Comparison of ENCODE assay signal across 28 cellular contexts in genomic region chr16:56532714-56533113, GRCh38. TPM values are rescaled to one million over a fixed set of nuclear protein-coding genes. Genes with fewer than 3 reads are reported as not detected.
DNase-seq lines count a peak whose midpoint lies in the region; ATAC-seq, FAIRE-seq and TF ChIP-seq lines count a peak whose summit lies in the region.
"Had no signal": no experiment of that assay in that cellular context is flagged by ENCODE, and none has a peak within 500 bp of the region (broad histone marks: within the 10 kb centered on the region; RNA-seq: fewer than 3 reads in every experiment).

No MANE protein-coding gene starts in this region.

- H3K56ac ChIP-seq in H1 (replicated peaks; ENCODE audit: insufficient read length, low read depth, low read length) = no peak overlapping the region

- no peaks in the 10 kb centered on the region for H3K23me2 ChIP-seq in H1 (ENCODE audit: low read depth, low read length)

- CTCF ChIA-PET in HepG2 (lab: Yijun Ruan, JAX; ENCODE audit: low intra/inter-chr PET ratio, low total read pairs) = interaction anchor here (1.0 kb wide), 1 partner anchor 19 kb away, joined by 3 read pairs; no protein-coding TSS in a partner anchor
- CTCF ChIA-PET in H1 (lab: Charles Lee; ENCODE audit: partially characterized antibody) = interaction anchor here (0.7 to 1.8 kb wide), 9 partner anchors 12 to 335 kb away, joined by 3 to 6 read pairs (median 4); no protein-coding TSS in a partner anchor
- CTCF ChIA-PET in activated CD4-positive, alpha-beta memory T cell treated with anti-CD3 and anti-CD28 coated beads, Interleukin-2, amount 10 ng/mL, durations not matched to agents 7 days and 5 days (lab: Charles Lee) = interaction anchor here (0.9 kb wide), 1 partner anchor 169 kb away, joined by 3 read pairs; no protein-coding TSS in a partner anchor

- TF ChIP-seq RAD21 in HepG2 (CRISPR knock-in tag; IDR thresholded peaks at IDR 0.05) = no peak
- peak in 1 of 2 experiments; percentile 22; a peak in 2 of 4 replicates for TF ChIP-seq RAD21 in H1 (IDR thresholded peaks at IDR 0.05 in 1 of 2, conservative IDR thresholded peaks at IDR 0.05 in 1 of 2; ENCODE audit: low read depth in 2 of 2, low read length in 2 of 2)

- POLR2A ChIA-PET in HepG2 (lab: Yijun Ruan, JAX) (no interaction called here), H1 (lab: Charles Lee; ENCODE audit: partially characterized antibody) (interaction anchor here (2.2 kb wide), 1 partner anchor 15 kb away, joined by 8 read pairs; no protein-coding TSS in a partner anchor)
- POLR2A ChIA-PET in activated CD4-positive, alpha-beta memory T cell treated with anti-CD3 and anti-CD28 coated beads, Interleukin-2, amount 10 ng/mL, durations not matched to agents 7 days and 5 days (lab: Charles Lee) = no interaction called here

- ATAC-seq in HepG2 = peak; percentile 96
- no peak for ATAC-seq in right lobe of liver
- no peak for ATAC-seq in HG03469 (IDR thresholded peaks at IDR 0.05; ENCODE audit: unreplicated experiment)
- no peak for ATAC-seq in GM19023 (IDR thresholded peaks at IDR 0.05; ENCODE audit: unreplicated experiment)
- ATAC-seq: activated T-cell treated with anti-CD3 and anti-CD28 coated beads, Interleukin-2, amount 50 U/mL, for 4 hours; heart right ventricle; psoas muscle; T-cell had no signal

- H2AFZ ChIP-seq in HepG2 (ENCODE audit: low read length) (no peak overlapping the region), H1 (ENCODE audit: low read length) (no peak overlapping the region)

- in situ Hi-C loops in HepG2 (cut with HindIII; ENCODE audit: extremely low pct_ligation_motif_present, low pct_unique_long_range_greater_than_20kb) = no loop called here

- no peak overlapping the region for H3K4me3 Mint-ChIP-seq in activated CD4-positive, alpha-beta memory T cell treated with anti-CD3 and anti-CD28 coated beads, Interleukin-2, amount 10 ng/mL, durations not matched to agents 7 days and 5 days
- H3K4me3 Mint-ChIP-seq: activated T-cell treated with anti-CD3 and anti-CD28 coated beads, Interleukin-2, amount 50 U/mL, for 4 hours; dendritic cell treated with granulocyte-macrophage colony-stimulating factor and Interleukin-4, amounts not matched to agents 40 ng/mL and 50 ng/mL, for 4 days; immature natural killer cell; T-cell had no signal

- no peaks in the 10 kb centered on the region for H3K36me3 ChIP-seq in HepG2 (replicated peaks in 1 of 2; ENCODE audit: control insufficient read depth in 1 of 2, insufficient read depth in 2 of 2, low read length in 2 of 2)
- no peaks in the 10 kb centered on the region for H3K36me3 ChIP-seq in right lobe of liver
- no peaks in the 10 kb centered on the region for H3K36me3 ChIP-seq in H1 (ENCODE audit: control insufficient read depth in 2 of 4, insufficient read depth in 4 of 4, low read length in 3 of 4)
- H3K36me3 ChIP-seq: HAP-1, heart right ventricle had no signal

- TF ChIP-seq CTCF in HepG2 (CRISPR knock-in tag; IDR thresholded peaks at IDR 0.05) (peak; percentile 48), right lobe of liver (IDR thresholded peaks at IDR 0.05) (no peak), H1 (IDR thresholded peaks at IDR 0.05; ENCODE audit: control extremely low read depth in 1 of 3, insufficient read depth in 1 of 3, low read depth in 1 of 3, low read length in 3 of 3) (peak in 2 of 3 experiments; percentile 39 to 49; a peak in 2 of 4 replicates)

- H3K4ac ChIP-seq in H1 (replicated peaks; ENCODE audit: insufficient read length, low read depth, low read length) = no peak overlapping the region

- no peak overlapping the region for H4K8ac ChIP-seq in H1 (ENCODE audit: extremely low read depth, insufficient read depth, low read length)

- DNase-seq in HepG2 (ENCODE audit: low spot score) = peak; percentile 25
- no peak for DNase-seq in right lobe of liver
- peak; percentile 1 for DNase-seq in NCI-H526 treated with DMSO at 0.1 percent for 48 hours (lab: John Stamatoyannopoulos, UW)
- no peak for DNase-seq in H1 (ENCODE audit: low read depth in 1 of 2, low spot score in 2 of 2)
- no peak for DNase-seq in activated CD4-positive, alpha-beta memory T cell treated with anti-CD3 and anti-CD28 coated beads, Interleukin-2, amount 10 ng/mL, durations not matched to agents 7 days and 5 days
- DNase-seq in DMS53 treated with DMSO at 0.1 percent for 48 hours (lab: John Stamatoyannopoulos, UW; ENCODE audit: unreplicated experiment) = no peak
- DNase-seq: activated CD4-positive, alpha-beta T cell treated with anti-CD3 and anti-CD28 coated beads for 1 hour; activated CD8-positive, alpha-beta memory T cell treated with anti-CD3 and anti-CD28 coated beads for 24 hours; activated naive CD4-positive, alpha-beta T cell; activated T-cell treated with anti-CD3 and anti-CD28 coated beads, Interleukin-2, amount 50 U/mL, for 4 hours; amygdala; C1 segment of cervical spinal cord; heart right ventricle; immature natural killer cell; NCI-H1105; NCI-H2081; psoas muscle; substantia nigra; T-cell had no signal

- H3K23ac ChIP-seq in H1 (ENCODE audit: insufficient read length) = no peak overlapping the region

- H2BK120ac ChIP-seq in H1 (replicated peaks; ENCODE audit: low read depth, low read length) = no peak overlapping the region

- no peak overlapping the region for H4K91ac ChIP-seq in H1 (replicated peaks; ENCODE audit: insufficient read length, low read length)

- TF ChIP-seq EP300 in HepG2 (IDR thresholded peaks at IDR 0.05; ENCODE audit: low read depth in 2 of 2, low read length in 2 of 2) = no peak
- TF ChIP-seq EP300 in HepG2 (CRISPR knock-in tag; IDR thresholded peaks at IDR 0.05; ENCODE audit: borderline replicate concordance) = no peak
- no peak for TF ChIP-seq EP300 in H1 (IDR thresholded peaks at IDR 0.05; ENCODE audit: borderline replicate concordance in 1 of 2, low read depth in 2 of 2, low read length in 2 of 2)

- no peak overlapping the region for H2AK5ac ChIP-seq in H1 (ENCODE audit: low read depth, low read length)

- no TSS peak for BruUV-seq in HepG2 (replicated peaks; lab: Mats Ljungman, UMichigan)

- no peak overlapping the region for H4K5ac ChIP-seq in H1 (ENCODE audit: insufficient read length, low read depth, low read length)

- no peak for TF ChIP-seq POLR2A in HepG2 (IDR thresholded peaks at IDR 0.05; ENCODE audit: insufficient read depth in 1 of 2, low read depth in 2 of 2, low read length in 2 of 2)
- no peak for TF ChIP-seq POLR2A in right lobe of liver (IDR thresholded peaks at IDR 0.05)
- no peak for TF ChIP-seq POLR2A in H1 (IDR thresholded peaks at IDR 0.05; ENCODE audit: control extremely low read depth in 1 of 2, low read depth in 2 of 2, low read length in 2 of 2)

- H2BK12ac ChIP-seq in H1 (ENCODE audit: low read depth, low read length) = no peak overlapping the region

- H4K20me1 ChIP-seq in HepG2 (ENCODE audit: insufficient read depth, low read length) = no peaks in the 10 kb centered on the region
- no peaks in the 10 kb centered on the region for H4K20me1 ChIP-seq in H1 (replicated peaks in 1 of 2; ENCODE audit: control insufficient read depth in 1 of 2, insufficient read depth in 2 of 2, low read length in 2 of 2)

- H3K4me2 ChIP-seq in HepG2 (ENCODE audit: low read depth, low read length) (no peak overlapping the region), H1 (ENCODE audit: insufficient read depth in 1 of 2, low read depth in 2 of 2, low read length in 2 of 2) (no peak overlapping the region)

- no peak overlapping the region for H2BK15ac ChIP-seq in H1 (ENCODE audit: low read length)

- H3K27ac ChIP-seq in HepG2 (ENCODE audit: extremely low read length, insufficient read depth, low read length) (no peak overlapping the region), right lobe of liver (no peak overlapping the region), H1 (ENCODE audit: low read depth, low read length) (no peak overlapping the region)
- H3K27ac ChIP-seq: heart right ventricle, psoas muscle had no signal

- no peaks in the 10 kb centered on the region for H3K79me2 ChIP-seq in HepG2 (ENCODE audit: insufficient read depth, low read length)
- H3K79me2 ChIP-seq in H1 (ENCODE audit: control insufficient read depth in 1 of 2, insufficient read depth in 2 of 2, low read length in 2 of 2) = no peaks in the 10 kb centered on the region

- H3K4me1 ChIP-seq in HepG2 (ENCODE audit: insufficient read depth, low read length) (no peaks in the 10 kb centered on the region), right lobe of liver (no peaks in the 10 kb centered on the region), H1 (replicated peaks in 1 of 4; ENCODE audit: control insufficient read depth in 3 of 4, insufficient read depth in 4 of 4, low read length in 3 of 4) (no peaks in the 10 kb centered on the region)
- H3K4me1 ChIP-seq: HAP-1, heart right ventricle, psoas muscle had no signal

- WGBS in HepG2 (ENCODE audit: low lambda C conversion rate) = 6% methylated on average over 4 of the region's 4 CpGs
- 40% methylated on average over 1 of the region's 4 CpGs for WGBS in right lobe of liver (ENCODE audit: insufficient coverage, low coverage, low lambda C conversion rate, missing lambda C conversion rate)
- WGBS in H1 (ENCODE audit: extremely low coverage in 1 of 2, insufficient coverage in 1 of 2, insufficient read length in 1 of 2, insufficient replicate concordance in 2 of 2, low coverage in 1 of 2, low lambda C conversion rate in 2 of 2, missing lambda C conversion rate in 1 of 2), 2 experiments = 70% methylated on average over 4 of the region's 4 CpGs; no CpG with 5 or more reads in 1 of the 2 experiments

- H2BK20ac ChIP-seq in H1 (ENCODE audit: low read length) = no peak overlapping the region

- H3K9ac ChIP-seq in HepG2 (ENCODE audit: insufficient read depth, low read depth, low read length) (no peak overlapping the region), H1 (replicated peaks in 1 of 4; ENCODE audit: extremely low read depth in 1 of 4, low read depth in 3 of 4, low read length in 3 of 4) (no peak overlapping the region)

- H3K79me1 ChIP-seq in H1 (ENCODE audit: low read depth, low read length) = no peaks in the 10 kb centered on the region

- peaks cover 33% of the 10 kb centered on the region for H3K27me3 Mint-ChIP-seq in activated CD4-positive, alpha-beta memory T cell treated with anti-CD3 and anti-CD28 coated beads, Interleukin-2, amount 10 ng/mL, durations not matched to agents 7 days and 5 days

- FAIRE-seq in HepG2 (lab: Jason Lieb, UNC) (peak; percentile 36), H1 (lab: Jason Lieb, UNC) (no peak)
- FAIRE-seq: G401.6 had no signal

- peaks cover 0 to 3% of the 10 kb centered on the region in 2 experiments; a peak in 2 of 5 replicates for H3K27me3 ChIP-seq in HepG2 (ENCODE audit: control insufficient read depth in 1 of 2, insufficient read depth in 2 of 2, low read length in 2 of 2)
- H3K27me3 ChIP-seq in right lobe of liver = no peaks in the 10 kb centered on the region
- H3K27me3 ChIP-seq in H1 (replicated peaks in 1 of 4; ENCODE audit: control insufficient read depth in 3 of 4, extremely low read depth in 1 of 4, insufficient read depth in 3 of 4, low read length in 3 of 4) = peaks cover 0 to 4% (median under 1%) of the 10 kb centered on the region in 4 experiments; a peak in 3 of 7 replicates

- H3K4me1 Mint-ChIP-seq in activated CD4-positive, alpha-beta memory T cell treated with anti-CD3 and anti-CD28 coated beads, Interleukin-2, amount 10 ng/mL, durations not matched to agents 7 days and 5 days = no peaks in the 10 kb centered on the region
- H3K4me1 Mint-ChIP-seq: immature natural killer cell, T-cell had no signal

- H3K18ac ChIP-seq in H1 (ENCODE audit: extremely low read depth, low read length) = no peak overlapping the region

- no peaks in the 10 kb centered on the region for H3K9me3 Mint-ChIP-seq in activated CD4-positive, alpha-beta memory T cell treated with anti-CD3 and anti-CD28 coated beads, Interleukin-2, amount 10 ng/mL, durations not matched to agents 7 days and 5 days
- H3K9me3 Mint-ChIP-seq: activated T-cell treated with anti-CD3 and anti-CD28 coated beads, Interleukin-2, amount 50 U/mL, for 4 hours; dendritic cell treated with granulocyte-macrophage colony-stimulating factor and Interleukin-4, amounts not matched to agents 40 ng/mL and 50 ng/mL, for 4 days; immature natural killer cell; T-cell had no signal

- no peak overlapping the region for H3K27ac Mint-ChIP-seq in activated CD4-positive, alpha-beta memory T cell treated with anti-CD3 and anti-CD28 coated beads, Interleukin-2, amount 10 ng/mL, durations not matched to agents 7 days and 5 days
- H3K27ac Mint-ChIP-seq: dendritic cell treated with granulocyte-macrophage colony-stimulating factor and Interleukin-4, amounts not matched to agents 40 ng/mL and 50 ng/mL, for 4 days; T-cell had no signal

- no peak overlapping the region for H2BK5ac ChIP-seq in H1 (ENCODE audit: low read depth, low read length)

- no peak overlapping the region for H3K14ac ChIP-seq in H1 (ENCODE audit: insufficient read length)

- intact Hi-C loops in HepG2 (cut with micrococcal nuclease; ENCODE audit: unreplicated experiment) (no loop called here), right lobe of liver (cut with DNase I) (no loop called here)

- H3K9me3 ChIP-seq in HepG2 (ENCODE audit: low read length) = no peaks in the 10 kb centered on the region
- no peaks in the 10 kb centered on the region for H3K9me3 ChIP-seq in right lobe of liver
- no peaks in the 10 kb centered on the region for H3K9me3 ChIP-seq in H1 (ENCODE audit: insufficient read depth in 2 of 2, low read depth in 1 of 2, low read length in 1 of 2)
- H3K9me3 ChIP-seq: HAP-1, heart right ventricle, psoas muscle had no signal

- no peaks in the 10 kb centered on the region for H3K36me3 Mint-ChIP-seq in activated CD4-positive, alpha-beta memory T cell treated with anti-CD3 and anti-CD28 coated beads, Interleukin-2, amount 10 ng/mL, durations not matched to agents 7 days and 5 days (ENCODE audit: low read depth)
- H3K36me3 Mint-ChIP-seq: T-cell had no signal

- H3K4me3 ChIP-seq in HepG2 (replicated peaks in 1 of 3; ENCODE audit: insufficient read depth in 1 of 3, low read depth in 2 of 3, low read length in 3 of 3) (no peak overlapping the region), right lobe of liver (no peak overlapping the region), H1 (ENCODE audit: extremely low read depth in 1 of 4, insufficient read depth in 2 of 4, low read depth in 3 of 4, low read length in 4 of 4) (no peak overlapping the region)
- H3K4me3 ChIP-seq: HAP-1, heart right ventricle, psoas muscle had no signal

RNA-seq across cellular contexts. Expression of gene BBS2, which starts 12.9 kb away (rescaled TPM):
- 59.7 and 63.5 TPM in 2 replicates for total RNA-seq in HepG2 (2016; rRNA removed; fragmentation: Illumina TruSeq; extraction: Trizol)
- total RNA-seq in HepG2 (2016; cell fraction: cytosol; rRNA removed; fragmentation: Illumina TruSeq; extraction: Trizol; ENCODE audit: low read depth) = 11.6 and 13.5 TPM in 2 replicates
- 58.4 and 59.3 TPM in 2 replicates for total RNA-seq in HepG2 (2016; cell fraction: insoluble cytoplasmic fraction; rRNA removed; fragmentation: Illumina TruSeq; extraction: Trizol)
- total RNA-seq in HepG2 (2016; cell fraction: membrane; rRNA removed; fragmentation: Illumina TruSeq; extraction: Trizol) = 13.6 and 15.7 TPM in 2 replicates
- 42.3 and 45.1 TPM in 2 replicates for total RNA-seq in HepG2 (2016; cell fraction: nucleus; rRNA removed; fragmentation: Illumina TruSeq; extraction: Trizol)
- 58.2 and 68.3 TPM in 2 replicates for polyA plus RNA-seq in HepG2 (2011; rRNA removed)
- 25.1 and 27.0 TPM in 2 replicates for polyA plus RNA-seq in HepG2 (2011; cell fraction: cytosol; rRNA removed)
- 95.3 and 104 TPM in 2 replicates for polyA plus RNA-seq in HepG2 (2011; cell fraction: nucleus; rRNA removed)
- polyA plus RNA-seq in HepG2 (2012) = 30.0 and 44.8 TPM in 2 replicates
- polyA plus RNA-seq in HepG2 (2016; cell fraction: cytosol; fragmentation: Illumina TruSeq; extraction: Trizol; ENCODE audit: low read depth) = 2.8 and 2.9 TPM in 2 replicates
- polyA plus RNA-seq in HepG2 (2016; cell fraction: insoluble cytoplasmic fraction; fragmentation: Illumina TruSeq; extraction: Trizol; ENCODE audit: low read depth) = 44.4 and 54.3 TPM in 2 replicates
- 3.6 and 5.8 TPM in 2 replicates for polyA plus RNA-seq in HepG2 (2016; cell fraction: membrane; fragmentation: Illumina TruSeq; extraction: Trizol; ENCODE audit: low read depth)
- polyA plus RNA-seq in HepG2 (2016; cell fraction: nucleus; fragmentation: Illumina TruSeq; extraction: Trizol; ENCODE audit: insufficient read depth, low read depth) = 51.0 and 65.6 TPM in 2 replicates
- 43.0 and 46.6 TPM in 2 replicates for polyA minus RNA-seq in HepG2 (2011; rRNA and poly(A)+ RNA removed; ENCODE audit: low replicate concordance)
- 29.7 and 39.9 TPM in 2 replicates for polyA minus RNA-seq in HepG2 (2011; cell fraction: cytosol; rRNA and poly(A)+ RNA removed)
- polyA minus RNA-seq in HepG2 (2011; cell fraction: nucleus; rRNA and poly(A)+ RNA removed) = 56.1 and 67.9 TPM in 2 replicates
- 10 to 100 TPM in 4 of 6 experiments, 1 to 10 TPM in 2; 5.6 to 18.4 (median 10.5) TPM for total RNA-seq in right lobe of liver
- total RNA-seq in H1 (2021; fragmentation: NEBNext Ultra II Directional; extraction: Animal tissue kit (Norgen Biotek cat#: 25700)) = 11.6 and 12.3 TPM in 2 replicates
- 12.0 and 15.1 TPM in 2 replicates for polyA plus RNA-seq in H1 (2011; rRNA removed)
- 18.0 TPM for polyA plus RNA-seq in H1 (2011; cell fraction: cytosol; rRNA removed)
- polyA plus RNA-seq in H1 (2011; cell fraction: nucleus; rRNA removed) = 28.6 TPM
- polyA plus RNA-seq in H1 (2012, experiment 1 of 2) = 11.6 to 18.7 TPM (median 14.9 TPM) in 4 replicates
- polyA plus RNA-seq in H1 (2012, experiment 2 of 2) = 3.2 TPM
- 8.3 TPM for polyA plus RNA-seq in H1 (2013, experiment 1 of 2)
- 7.3 TPM for polyA plus RNA-seq in H1 (2013, experiment 2 of 2)
- polyA minus RNA-seq in H1 (2011; rRNA and poly(A)+ RNA removed) = 18.6 and 26.5 TPM in 2 replicates
- polyA minus RNA-seq in H1 (2011; cell fraction: cytosol; rRNA and poly(A)+ RNA removed) = 7.7 TPM
- polyA minus RNA-seq in H1 (2011; cell fraction: nucleus; rRNA and poly(A)+ RNA removed) = 16.7 TPM
- 10 to 100 TPM; 15.6 to 18.4 TPM for total RNA-seq in activated CD4-positive, alpha-beta memory T cell treated with anti-CD3 and anti-CD28 coated beads, Interleukin-2, amount 10 ng/mL, durations not matched to agents 7 days and 5 days

RNA-seq across cellular contexts. Expression of gene MT4, which starts 32.2 kb away (rescaled TPM):
- total RNA-seq in HepG2 (2016; rRNA removed; fragmentation: Illumina TruSeq; extraction: Trizol) (not detected in 2 replicates), right lobe of liver (not detected)
- total RNA-seq in HepG2 (2016; cell fraction: cytosol; rRNA removed; fragmentation: Illumina TruSeq; extraction: Trizol; ENCODE audit: low read depth) = not detected in 2 replicates
- total RNA-seq in HepG2 (2016; cell fraction: insoluble cytoplasmic fraction; rRNA removed; fragmentation: Illumina TruSeq; extraction: Trizol) = not detected in 2 replicates
- not detected in 2 replicates for total RNA-seq in HepG2 (2016; cell fraction: membrane; rRNA removed; fragmentation: Illumina TruSeq; extraction: Trizol)
- total RNA-seq in HepG2 (2016; cell fraction: nucleus; rRNA removed; fragmentation: Illumina TruSeq; extraction: Trizol) = not detected in 2 replicates
- polyA plus RNA-seq in HepG2 (2011; rRNA removed) (not detected in 2 replicates), H1 (2011; rRNA removed) (not detected in 2 replicates)
- not detected in 2 replicates for polyA plus RNA-seq in HepG2 (2011; cell fraction: cytosol; rRNA removed)
- not detected in 2 replicates for polyA plus RNA-seq in HepG2 (2011; cell fraction: nucleus; rRNA removed)
- not detected in 2 replicates for polyA plus RNA-seq in HepG2 (2012)
- not detected in 2 replicates for polyA plus RNA-seq in HepG2 (2016; cell fraction: cytosol; fragmentation: Illumina TruSeq; extraction: Trizol; ENCODE audit: low read depth)
- polyA plus RNA-seq in HepG2 (2016; cell fraction: insoluble cytoplasmic fraction; fragmentation: Illumina TruSeq; extraction: Trizol; ENCODE audit: low read depth) = not detected in 2 replicates
- not detected in 2 replicates for polyA plus RNA-seq in HepG2 (2016; cell fraction: membrane; fragmentation: Illumina TruSeq; extraction: Trizol; ENCODE audit: low read depth)
- not detected in 2 replicates for polyA plus RNA-seq in HepG2 (2016; cell fraction: nucleus; fragmentation: Illumina TruSeq; extraction: Trizol; ENCODE audit: insufficient read depth, low read depth)
- not detected in 2 replicates for polyA minus RNA-seq in HepG2 (2011; rRNA and poly(A)+ RNA removed; ENCODE audit: low replicate concordance)
- not detected in 2 replicates for polyA minus RNA-seq in HepG2 (2011; cell fraction: cytosol; rRNA and poly(A)+ RNA removed)
- not detected in 2 replicates for polyA minus RNA-seq in HepG2 (2011; cell fraction: nucleus; rRNA and poly(A)+ RNA removed)
- total RNA-seq in H1 (2021; fragmentation: NEBNext Ultra II Directional; extraction: Animal tissue kit (Norgen Biotek cat#: 25700)) = not detected in 2 replicates
- not detected for polyA plus RNA-seq in H1 (2011; cell fraction: cytosol; rRNA removed)
- polyA plus RNA-seq in H1 (2011; cell fraction: nucleus; rRNA removed) = not detected
- not detected in 4 replicates for polyA plus RNA-seq in H1 (2012, experiment 1 of 2)
- polyA plus RNA-seq in H1 (2012, experiment 2 of 2) = not detected
- not detected for polyA plus RNA-seq in H1 (2013, experiment 1 of 2)
- polyA plus RNA-seq in H1 (2013, experiment 2 of 2) = not detected
- not detected in 2 replicates for polyA minus RNA-seq in H1 (2011; rRNA and poly(A)+ RNA removed)
- not detected for polyA minus RNA-seq in H1 (2011; cell fraction: cytosol; rRNA and poly(A)+ RNA removed)
- polyA minus RNA-seq in H1 (2011; cell fraction: nucleus; rRNA and poly(A)+ RNA removed) = not detected
- total RNA-seq in activated CD4-positive, alpha-beta memory T cell treated with anti-CD3 and anti-CD28 coated beads, Interleukin-2, amount 10 ng/mL, durations not matched to agents 7 days and 5 days = not detected
- total RNA-seq: activated T-cell treated with anti-CD3 and anti-CD28 coated beads, Interleukin-2, amount 50 U/mL, for 4 hours; heart right ventricle; HT-29; LHCN-M2; NCI-H460; psoas muscle; T-cell; urinary bladder had no signal
- polyA plus RNA-seq: heart right ventricle, immature natural killer cell, psoas muscle, urinary bladder had no signal

RNA-seq across cellular contexts. Expression of gene MT3, which starts 56.6 kb away (rescaled TPM):
- total RNA-seq in HepG2 (2016; rRNA removed; fragmentation: Illumina TruSeq; extraction: Trizol) (not detected in 2 replicates), right lobe of liver (under 1 TPM in 1 of 6 experiments, not detected in 5; 0.62 TPM)
- not detected in 2 replicates for total RNA-seq in HepG2 (2016; cell fraction: cytosol; rRNA removed; fragmentation: Illumina TruSeq; extraction: Trizol; ENCODE audit: low read depth)
- total RNA-seq in HepG2 (2016; cell fraction: insoluble cytoplasmic fraction; rRNA removed; fragmentation: Illumina TruSeq; extraction: Trizol) = not detected in 2 replicates
- total RNA-seq in HepG2 (2016; cell fraction: membrane; rRNA removed; fragmentation: Illumina TruSeq; extraction: Trizol) = not detected in 2 replicates
- total RNA-seq in HepG2 (2016; cell fraction: nucleus; rRNA removed; fragmentation: Illumina TruSeq; extraction: Trizol) = not detected in 2 replicates
- polyA plus RNA-seq in HepG2 (2011; rRNA removed) (not detected in 2 replicates), H1 (2011; rRNA removed) (0.17 TPM in 1 of 2 replicates, not detected in the other)
- polyA plus RNA-seq in HepG2 (2011; cell fraction: cytosol; rRNA removed) = not detected in 2 replicates
- not detected in 2 replicates for polyA plus RNA-seq in HepG2 (2011; cell fraction: nucleus; rRNA removed)
- not detected in 2 replicates for polyA plus RNA-seq in HepG2 (2012)
- not detected in 2 replicates for polyA plus RNA-seq in HepG2 (2016; cell fraction: cytosol; fragmentation: Illumina TruSeq; extraction: Trizol; ENCODE audit: low read depth)
- not detected in 2 replicates for polyA plus RNA-seq in HepG2 (2016; cell fraction: insoluble cytoplasmic fraction; fragmentation: Illumina TruSeq; extraction: Trizol; ENCODE audit: low read depth)
- not detected in 2 replicates for polyA plus RNA-seq in HepG2 (2016; cell fraction: membrane; fragmentation: Illumina TruSeq; extraction: Trizol; ENCODE audit: low read depth)
- polyA plus RNA-seq in HepG2 (2016; cell fraction: nucleus; fragmentation: Illumina TruSeq; extraction: Trizol; ENCODE audit: insufficient read depth, low read depth) = not detected in 2 replicates
- not detected in 2 replicates for polyA minus RNA-seq in HepG2 (2011; rRNA and poly(A)+ RNA removed; ENCODE audit: low replicate concordance)
- polyA minus RNA-seq in HepG2 (2011; cell fraction: cytosol; rRNA and poly(A)+ RNA removed) = not detected in 2 replicates
- not detected in 2 replicates for polyA minus RNA-seq in HepG2 (2011; cell fraction: nucleus; rRNA and poly(A)+ RNA removed)
- total RNA-seq in H1 (2021; fragmentation: NEBNext Ultra II Directional; extraction: Animal tissue kit (Norgen Biotek cat#: 25700)) = not detected in 2 replicates
- polyA plus RNA-seq in H1 (2011; cell fraction: cytosol; rRNA removed) = not detected
- not detected for polyA plus RNA-seq in H1 (2011; cell fraction: nucleus; rRNA removed)
- polyA plus RNA-seq in H1 (2012, experiment 1 of 2) = not detected in 4 replicates
- polyA plus RNA-seq in H1 (2012, experiment 2 of 2) = not detected
- polyA plus RNA-seq in H1 (2013, experiment 1 of 2) = 0.18 TPM
- 0.17 TPM for polyA plus RNA-seq in H1 (2013, experiment 2 of 2)
- polyA minus RNA-seq in H1 (2011; rRNA and poly(A)+ RNA removed) = 1.8 TPM in 1 of 2 replicates, not detected in the other
- polyA minus RNA-seq in H1 (2011; cell fraction: cytosol; rRNA and poly(A)+ RNA removed) = not detected
- polyA minus RNA-seq in H1 (2011; cell fraction: nucleus; rRNA and poly(A)+ RNA removed) = not detected
- 1 to 10 TPM; 1.8 to 2.5 TPM for total RNA-seq in activated CD4-positive, alpha-beta memory T cell treated with anti-CD3 and anti-CD28 coated beads, Interleukin-2, amount 10 ng/mL, durations not matched to agents 7 days and 5 days
- total RNA-seq: LHCN-M2, NCI-H460 had no signal
- polyA plus RNA-seq: immature natural killer cell had no signal

Comparison
In these comparisons a context has a peak if more than half of its experiments do, and no peak if none do; other contexts are left out.
1. DNase-seq: peak in HepG2 (single experiment) and NCI-H526 treated with DMSO at 0.1 percent for 48 hours (single experiment); none in right lobe of liver (0 of 3), H1 (0 of 2), activated CD4-positive, alpha-beta memory T cell treated with anti-CD3 and anti-CD28 coated beads, Interleukin-2, amount 10 ng/mL, durations not matched to agents 7 days and 5 days (single experiment) and DMS53 treated with DMSO at 0.1 percent for 48 hours (single experiment).
2. CTCF ChIP-seq: peak in HepG2 (single experiment) and H1 (2 of 3); none in right lobe of liver (0 of 4).
3. Of the 41 proteins assayed by ChIP-seq in both HepG2 and H1: peak only in HepG2: none; only in H1: MAX; in both: CTCF; in neither: 37; mixed calls (peak in some experiments, not most) for 2.